26 cellular contexts compared by ENCODE assay signal in genomic region chr17:77035526-77035925, GRCh38.
"Had no signal": no experiment of that assay in that cellular context is flagged by ENCODE, and none has a peak within 500 bp of the region (broad histone marks: within the 10 kb centered on the region; RNA-seq: fewer than 3 reads in every experiment).

No MANE protein-coding gene starts in this region.

- H2AFZ ChIP-seq: PC-9 had no signal

- ATAC-seq: activated CD8-positive, alpha-beta T cell treated with anti-CD3 and anti-CD28 coated beads, Interleukin-2, amount 10 ng/mL, durations not matched to agents 7 days and 5 days; activated naive CD4-positive, alpha-beta T cell treated with anti-CD3 and anti-CD28 coated beads, Interleukin-2, amount 50 U/mL, for 72 hours; activated T-cell treated with anti-CD3 and anti-CD28 coated beads, Interleukin-2, amount 50 U/mL, for 4 hours; Right ventricle myocardium inferior had no signal

- H3K36me3 ChIP-seq: adrenal gland, brain microvascular endothelial cell, MG63 had no signal

- H3K36me3 Mint-ChIP-seq: activated naive CD4-positive, alpha-beta T cell treated with anti-CD3 and anti-CD28 coated beads, Interleukin-2, amount 50 U/mL, for 72 hours had no signal

- H3K4me1 Mint-ChIP-seq: activated CD4-positive, alpha-beta T cell treated with anti-CD3 and anti-CD28 coated beads, Interleukin-2, amount 10 ng/mL, durations not matched to agents 7 days and 5 days had no signal

- H3K4me3 ChIP-seq: adrenal gland, MG63, PC-9 had no signal

- H3K27ac Mint-ChIP-seq: activated CD4-positive, alpha-beta T cell treated with anti-CD3 and anti-CD28 coated beads, Interleukin-2, amount 10 ng/mL, durations not matched to agents 7 days and 5 days; activated CD8-positive, alpha-beta T cell treated with anti-CD3 and anti-CD28 coated beads, Interleukin-2, amount 10 ng/mL, durations not matched to agents 7 days and 5 days; activated naive CD4-positive, alpha-beta T cell treated with anti-CD3 and anti-CD28 coated beads for 36 hours; activated naive CD4-positive, alpha-beta T cell treated with anti-CD3 and anti-CD28 coated beads, Interleukin-2, amount 50 U/mL, for 72 hours; activated T-helper 1 cell treated with anti-CD3 and anti-CD28 coated beads, Interleukin-12 subunit alpha, Interleukin-12 subunit beta, Interleukin-2, Interleukin-4 antibody, amounts not matched to agents 30 ng/mL and 10 ng/mL and 1 ng/mL, durations not matched to agents 14 hours and 24 hours and 36 hours; T-helper 2 cell treated with Interferon-gamma antibody and Interleukin-4, amounts not matched to agents 5 μg/mL and 100 μg/mL, for 36 hours had no signal

- H3K27me3 ChIP-seq: brain microvascular endothelial cell, MG63 had no signal

- DNase-seq: activated CD4-positive, alpha-beta T cell treated with anti-CD3 and anti-CD28 coated beads, Interleukin-2, amount 10 ng/mL, durations not matched to agents 7 days and 5 days; activated CD4-positive, alpha-beta T cell treated with anti-CD3 and anti-CD28 coated beads, Interleukin-2, amount 50 U/mL, for 48 hours; activated CD8-positive, alpha-beta T cell treated with anti-CD3 and anti-CD28 coated beads, Interleukin-2, amount 10 ng/mL, durations not matched to agents 7 days and 5 days; activated gamma-delta T cell treated with Interleukin-2 at 50 U/mL for 16 hours; activated naive CD4-positive, alpha-beta T cell treated with anti-CD3 and anti-CD28 coated beads for 36 hours; activated T-cell treated with anti-CD3 and anti-CD28 coated beads, Interleukin-2, amount 50 U/mL, for 4 hours; adrenal gland; brain microvascular endothelial cell; central memory CD4-positive, alpha-beta T cell; Kasumi-1; KG1; MG63; NCI-H1048; NCI-H1105 treated with DMSO at 0.1 percent for 48 hours; NCI-H1436; NCI-H1694; NCI-H1930; NCI-H345; NCI-H524 treated with DMSO at 0.1 percent for 48 hours; PC-9; SIG-M5 had no signal

- H3K4me1 ChIP-seq: adrenal gland had no signal

- H3K9me3 Mint-ChIP-seq: T-helper 2 cell treated with Interferon-gamma antibody and Interleukin-4, amounts not matched to agents 5 μg/mL and 100 μg/mL, for 36 hours had no signal

- H3K4me3 Mint-ChIP-seq: activated CD4-positive, alpha-beta T cell treated with anti-CD3 and anti-CD28 coated beads, Interleukin-2, amount 10 ng/mL, durations not matched to agents 7 days and 5 days; activated CD8-positive, alpha-beta T cell treated with anti-CD3 and anti-CD28 coated beads, Interleukin-2, amount 10 ng/mL, durations not matched to agents 7 days and 5 days; activated naive CD4-positive, alpha-beta T cell treated with anti-CD3 and anti-CD28 coated beads for 36 hours; activated T-cell treated with anti-CD3 and anti-CD28 coated beads, Interleukin-2, amount 50 U/mL, for 4 hours; activated T-helper 1 cell treated with anti-CD3 and anti-CD28 coated beads, Interleukin-12 subunit alpha, Interleukin-12 subunit beta, Interleukin-2, Interleukin-4 antibody, amounts not matched to agents 30 ng/mL and 10 ng/mL and 1 ng/mL, durations not matched to agents 14 hours and 24 hours and 36 hours; T-helper 2 cell treated with Interferon-gamma antibody and Interleukin-4, amounts not matched to agents 5 μg/mL and 100 μg/mL, for 36 hours had no signal

- H3K4me2 ChIP-seq: PC-9 had no signal

- H3K27ac ChIP-seq: adrenal gland, brain microvascular endothelial cell, PC-9, RWPE1 had no signal

- H3K9me3 ChIP-seq: adrenal gland had no signal
